9 cellular contexts compared by ENCODE assay signal in the genomic region with DNA sequence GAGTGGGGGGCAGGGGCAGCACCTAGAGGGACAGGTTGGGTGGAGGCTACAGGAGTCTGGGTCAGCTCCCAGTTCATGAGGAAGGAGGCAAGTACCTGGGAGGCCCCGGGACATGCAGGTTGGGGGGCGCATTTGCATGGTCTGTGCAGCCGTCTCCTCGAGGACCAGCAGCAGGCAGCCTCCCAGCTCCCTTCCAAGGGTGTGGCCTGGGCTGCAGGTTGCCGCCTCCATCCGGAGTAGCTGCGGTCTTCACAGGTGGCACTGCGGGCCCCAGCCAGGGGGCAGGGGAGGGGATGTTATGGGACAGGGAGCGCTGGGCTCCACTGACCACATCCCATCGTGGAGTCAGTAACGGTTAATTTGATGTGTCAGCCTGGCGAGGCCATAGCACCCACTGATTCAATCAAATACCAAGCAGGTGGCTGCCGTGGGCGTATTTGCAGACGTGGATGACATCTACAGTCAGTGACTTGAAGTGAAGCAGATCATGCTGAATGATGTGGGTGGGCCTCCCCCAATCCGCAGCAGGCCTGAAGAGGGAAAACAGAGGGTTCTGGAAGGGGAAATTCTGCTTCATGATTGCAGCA.
DNase-seq lines count a peak whose midpoint lies in the region; ATAC-seq and TF ChIP-seq lines count a peak whose summit lies in the region.
"Had no signal": no experiment of that assay in that cellular context is flagged by ENCODE, and none has a peak within 500 bp of the region (broad histone marks: within the 10 kb centered on the region; RNA-seq: fewer than 3 reads in every experiment).

No MANE protein-coding gene starts in this region.

- peak; percentile 79 for ATAC-seq in HG02571 (IDR thresholded peaks at IDR 0.05; ENCODE audit: unreplicated experiment)

- H3K9ac ChIP-seq in neural progenitor cell: no peak overlapping the region

- no peak for DNase-seq in CD14-positive monocyte (ENCODE audit: low spot score)
- DNase-seq in activated CD4-positive, alpha-beta memory T cell treated with anti-CD3 and anti-CD28 coated beads for 36 hours: peak; percentile 95
- DNase-seq in neural progenitor cell (ENCODE audit: low spot score): no peak
- DNase-seq in NCI-H446 (lab: John Stamatoyannopoulos, UW): no peak
- DNase-seq in C1 segment of cervical spinal cord (lab: John Stamatoyannopoulos, UW): no peak
- DNase-seq in NCI-H2196 (lab: John Stamatoyannopoulos, UW; ENCODE audit: unreplicated experiment): no peak
- DNase-seq in GF-D8 (lab: John Stamatoyannopoulos, UW): no peak

- no peaks in the 10 kb centered on the region for H4K20me1 ChIP-seq in neural progenitor cell (ENCODE audit: low read depth)

- H3K27me3 Mint-ChIP-seq in CD14-positive monocyte (ENCODE audit: low read depth in 3 of 3): peaks cover 0 to 3% (median 0%) of the 10 kb centered on the region in 3 donors
- H3K27me3 Mint-ChIP-seq in activated CD4-positive, alpha-beta memory T cell treated with anti-CD3 and anti-CD28 coated beads for 36 hours: no peaks in the 10 kb centered on the region
- H3K27me3 Mint-ChIP-seq in neural progenitor cell (ENCODE audit: insufficient read depth, low read depth): peaks cover 8% of the 10 kb centered on the region

- no peak overlapping the region for H3K4me3 ChIP-seq in neural progenitor cell

- H3K9me3 Mint-ChIP-seq in CD14-positive monocyte (no peaks in the 10 kb centered on the region), neural progenitor cell (no peaks in the 10 kb centered on the region)
- no peaks in the 10 kb centered on the region for H3K9me3 Mint-ChIP-seq in activated CD4-positive, alpha-beta memory T cell treated with anti-CD3 and anti-CD28 coated beads for 36 hours

- H3K27me3 ChIP-seq in neural progenitor cell: no peaks in the 10 kb centered on the region

- H2AFZ ChIP-seq in neural progenitor cell (replicated peaks): no peak overlapping the region

- intact Hi-C loops in CD14-positive monocyte (cut with micrococcal nuclease): loop anchor here (5.0 kb wide), 3 partner anchors 48 to 127 kb away; no protein-coding TSS in a partner anchor
- intact Hi-C loops in activated CD4-positive, alpha-beta memory T cell treated with anti-CD3 and anti-CD28 coated beads for 36 hours (cut with micrococcal nuclease): loop anchor here (1.0 to 5.0 kb wide), 6 partner anchors 26 to 542 kb away; no protein-coding TSS in a partner anchor

- no peaks in the 10 kb centered on the region for H3K79me2 ChIP-seq in neural progenitor cell (ENCODE audit: low read depth)

- H3F3A ChIP-seq in neural progenitor cell (ENCODE audit: low read depth): no peaks in the 10 kb centered on the region

- peaks cover 16% of the 10 kb centered on the region for H3K4me1 ChIP-seq in neural progenitor cell

- POLR2A ChIA-PET in activated CD4-positive, alpha-beta memory T cell treated with anti-CD3 and anti-CD28 coated beads for 36 hours (lab: Charles Lee): interaction anchor here (1.1 to 1.7 kb wide), 4 partner anchors 12 to 81 kb away, joined by 3 to 7 read pairs (median 4); a partner anchor contains a TSS

- H3K27ac Mint-ChIP-seq in CD14-positive monocyte (peak overlapping the region; percentile 81 to 99 (median 94)), neural progenitor cell (peak overlapping the region; percentile 63)
- H3K27ac Mint-ChIP-seq in activated CD4-positive, alpha-beta memory T cell treated with anti-CD3 and anti-CD28 coated beads for 36 hours: peak overlapping the region; percentile 81

- no peak overlapping the region for H3K27ac ChIP-seq in neural progenitor cell
- H3K27ac ChIP-seq: C4-2B had no signal

- peaks cover 32 to 36% of the 10 kb centered on the region in 2 donors for H3K36me3 Mint-ChIP-seq in CD14-positive monocyte
- H3K36me3 Mint-ChIP-seq in activated CD4-positive, alpha-beta memory T cell treated with anti-CD3 and anti-CD28 coated beads for 36 hours: no peaks in the 10 kb centered on the region
- H3K36me3 Mint-ChIP-seq in neural progenitor cell: no peaks in the 10 kb centered on the region

- H3K4me1 Mint-ChIP-seq in CD14-positive monocyte (peaks cover 72% of the 10 kb centered on the region), neural progenitor cell (peaks cover 39% of the 10 kb centered on the region)
- peaks cover 32% of the 10 kb centered on the region for H3K4me1 Mint-ChIP-seq in activated CD4-positive, alpha-beta memory T cell treated with anti-CD3 and anti-CD28 coated beads for 36 hours (ENCODE audit: low read depth)

- H3K4me2 ChIP-seq in neural progenitor cell: no peak overlapping the region

- TF ChIP-seq CTCF in CD14-positive monocyte (IDR thresholded peaks at IDR 0.05): no peak
- no peak for TF ChIP-seq CTCF in neural progenitor cell (IDR thresholded peaks at IDR 0.05)

- CTCF ChIA-PET in activated CD4-positive, alpha-beta memory T cell treated with anti-CD3 and anti-CD28 coated beads for 36 hours (lab: Charles Lee): interaction anchor here (0.9 to 9.0 kb wide), 3 partner anchors 12 to 163 kb away, joined by 3 to 90 read pairs (median 3); no protein-coding TSS in a partner anchor

- H3K36me3 ChIP-seq in neural progenitor cell: no peaks in the 10 kb centered on the region

- H3K4me3 Mint-ChIP-seq in CD14-positive monocyte: no peak overlapping the region
- peak overlapping the region; percentile 51 for H3K4me3 Mint-ChIP-seq in activated CD4-positive, alpha-beta memory T cell treated with anti-CD3 and anti-CD28 coated beads for 36 hours
- no peak overlapping the region for H3K4me3 Mint-ChIP-seq in neural progenitor cell

- H3K9me3 ChIP-seq in neural progenitor cell (ENCODE audit: low read depth): no peaks in the 10 kb centered on the region
